Comparison of ENCODE assay signal across 8 cellular contexts in genomic region chr7:5898480-5899224, GRCh38. TPM values are rescaled to one million over a fixed set of nuclear protein-coding genes. Genes with fewer than 3 reads are reported as not detected.
DNase-seq lines count a peak whose midpoint lies in the region; ATAC-seq, FAIRE-seq and TF ChIP-seq lines count a peak whose summit lies in the region.
"Not testable (repeated sequence)": the region's sequence is repeated elsewhere in the genome, so short reads cannot be mapped to it uniquely, and the experiment has no call there.

TSS of gene CCZ1 (plus strand) at chr7:5898733. CDS start at chr7:5898800, 67 bp downstream.

- not testable (repeated sequence) for H3K36me3 Mint-ChIP-seq in activated naive CD8-positive, alpha-beta T cell treated with anti-CD3 and anti-CD28 coated beads for 36 hours

- peak within 1 kb of the TSS; percentile 18; the same call in 1 of the 2 replicates for H3K4me2 ChIP-seq in MM.1S (ENCODE audit: low read depth, low read length)

- H3K4me3 ChIP-seq in GM12864 (ENCODE audit: low read depth, low read length) (peak within 1 kb of the TSS; percentile 45), MM.1S (ENCODE audit: low read length) (peak within 1 kb of the TSS; percentile 45; the same call in 1 of the 2 replicates), pancreas (peak within 1 kb of the TSS; percentile 18 to 45 (median 36))

- H3K4me3 Mint-ChIP-seq in activated naive CD8-positive, alpha-beta T cell treated with anti-CD3 and anti-CD28 coated beads for 36 hours: peak within 1 kb of the TSS; percentile 87

- not testable (repeated sequence) for H3K9me3 Mint-ChIP-seq in activated naive CD8-positive, alpha-beta T cell treated with anti-CD3 and anti-CD28 coated beads for 36 hours

- not testable (repeated sequence) for DNase-seq in GM12864 (ENCODE audit: low read depth)
- peak; percentile 50 for DNase-seq in HCEC 1CT
- DNase-seq in MM.1S: peak; percentile 40
- peak; percentile 24 for DNase-seq in T follicular helper cell (ENCODE audit: low read depth)
- DNase-seq in activated naive CD8-positive, alpha-beta T cell treated with anti-CD3 and anti-CD28 coated beads for 36 hours: peak; percentile 77
- peak in 41 of 42 donors; percentile 19 to 91 (median 65) for DNase-seq in head of caudate nucleus
- DNase-seq in pancreas: peak; percentile 53 to 87 (median 64)

- peak within 1 kb of the TSS; percentile 37; the same call in 1 of the 2 replicates for H3K9ac ChIP-seq in MM.1S (ENCODE audit: low read length)

- H3K27ac Mint-ChIP-seq in activated naive CD8-positive, alpha-beta T cell treated with anti-CD3 and anti-CD28 coated beads for 36 hours: peak within 1 kb of the TSS; percentile 88

- not testable (repeated sequence) for FAIRE-seq in pancreas (lab: Jason Lieb, UNC)

- H3K27me3 Mint-ChIP-seq in activated naive CD8-positive, alpha-beta T cell treated with anti-CD3 and anti-CD28 coated beads for 36 hours: not testable (repeated sequence)

- H3K9me2 ChIP-seq in MM.1S (replicated peaks; ENCODE audit: insufficient read depth, low read length): not testable (repeated sequence)

- intact Hi-C loops in head of caudate nucleus (cut with DNase I); pancreas (cut with DNase I): not testable (repeated sequence)

- WGBS in pancreas, 2 donors: 1% methylated on average over 8 to 21 of the region's 64 CpGs

- not testable (repeated sequence) for H4K20me1 ChIP-seq in MM.1S (ENCODE audit: insufficient read depth, low read length)

- ATAC-seq in pancreas: peak; percentile 95 to 98 (median 97)

- not testable (repeated sequence) for H3K27me3 ChIP-seq in MM.1S (replicated peaks; ENCODE audit: insufficient read depth, low read length); pancreas

- H3F3A ChIP-seq in MM.1S (ENCODE audit: insufficient read depth, low read length): not testable (repeated sequence)

- H3K4me1 Mint-ChIP-seq in activated naive CD8-positive, alpha-beta T cell treated with anti-CD3 and anti-CD28 coated beads for 36 hours: not testable (repeated sequence)

- 0 out of 2 replicates have a peak within 1 kb of the TSS, but pooled peaks have one; percentile 35 for H2AFZ ChIP-seq in MM.1S (ENCODE audit: low read length)

- TF ChIP-seq CTCF in GM12864 (IDR thresholded peaks at IDR 0.05; ENCODE audit: low read depth, low read length, missing control alignments): peak; percentile 29
- TF ChIP-seq CTCF in MM.1S (IDR thresholded peaks at IDR 0.05; ENCODE audit: low read length): 0 out of 2 replicates have a peak, but pooled peaks have one; percentile 5
- not testable (repeated sequence) for TF ChIP-seq CTCF in pancreas (IDR thresholded peaks at IDR 0.05)

- not testable (repeated sequence) for H3K36me3 ChIP-seq in MM.1S (replicated peaks; ENCODE audit: insufficient read depth, low read length); pancreas

- H3K79me2 ChIP-seq in MM.1S (ENCODE audit: low read length): not testable (repeated sequence)

- H3K4me1 ChIP-seq in MM.1S (ENCODE audit: low read length); pancreas: not testable (repeated sequence)

- H3K27ac ChIP-seq in MM.1S (ENCODE audit: low read length); temporal lobe (ENCODE audit: low read depth, low read length): not testable (repeated sequence)
- H3K27ac ChIP-seq in pancreas: peak within 1 kb of the TSS; percentile 31 to 75 (median 54)

- H3K9me3 ChIP-seq in MM.1S (replicated peaks; ENCODE audit: insufficient read depth, low read length); pancreas: not testable (repeated sequence)

RNA-seq across cellular contexts. Expression of gene CCZ1, which starts in this region (rescaled TPM):
- total RNA-seq in activated naive CD8-positive, alpha-beta T cell treated with anti-CD3 and anti-CD28 coated beads for 36 hours: 10 to 100 TPM; 96.8 to 98.2 TPM
- 10 to 100 TPM; 14.7 to 32.3 (median 28.1) TPM for total RNA-seq in pancreas
- polyA plus RNA-seq in pancreas: 10 to 100 TPM; 23.2 to 24.8 TPM
- 80.6 TPM for total RNA-seq in temporal lobe
